24 cellular contexts compared by ENCODE assay signal in the genomic region with DNA sequence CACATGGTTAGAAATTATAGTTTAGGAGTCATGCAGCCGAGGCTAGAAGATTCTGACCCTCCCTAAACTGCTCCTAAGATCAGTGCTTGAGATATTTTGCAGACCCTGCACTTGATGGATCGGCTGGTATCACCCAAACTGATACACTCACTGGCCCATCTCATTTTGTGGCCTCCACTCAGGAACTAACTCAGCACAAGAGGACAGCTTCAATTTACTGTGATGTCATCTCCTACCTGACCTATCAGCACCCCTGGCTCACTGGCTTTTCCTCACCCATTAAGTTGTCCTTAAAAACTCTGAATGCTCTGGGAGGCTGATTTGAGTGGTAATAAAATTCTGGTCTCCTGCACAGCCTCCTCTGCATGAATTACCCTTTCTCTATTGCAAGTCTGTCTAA.
"Had no signal": no experiment of that assay in that cellular context is flagged by ENCODE, and none has a peak within 500 bp of the region (broad histone marks: within the 10 kb centered on the region; RNA-seq: fewer than 3 reads in every experiment).

No MANE protein-coding gene starts in this region.

- H3K36me3 ChIP-seq: cardiac muscle cell, heart left ventricle, stomach, suprapubic skin, tibial nerve, WERI-Rb-1 had no signal

- DNase-seq: activated CD4-positive, alpha-beta T cell treated with anti-CD3 and anti-CD28 coated beads, Interleukin-2, amount 50 U/mL, for 1 hour; activated CD4-positive, CD25-positive, alpha-beta regulatory T cell treated with anti-CD3 and anti-CD28 coated beads, Interleukin-2, amount 50 U/mL, for 72 hours; activated CD8-positive, alpha-beta T cell treated with anti-CD3 and anti-CD28 coated beads, Interleukin-2, amount 10 ng/mL, durations not matched to agents 7 days and 5 days; activated gamma-delta T cell; anterior cingulate cortex; body of pancreas; cortex of kidney; endodermal cell; heart left ventricle; islet precursor cell; left cardiac atrium; nucleus accumbens; posterior cingulate gyrus; small intestine; stimulated activated CD4-positive, alpha-beta T cell treated with anti-CD3 and anti-CD28 coated beads, Interleukin-15, amount 100 ng/mL, for 24 hours; stomach; T-helper 9 cell; WERI-Rb-1 had no signal

- ATAC-seq: activated CD8-positive, alpha-beta T cell treated with anti-CD3 and anti-CD28 coated beads, Interleukin-2, amount 10 ng/mL, durations not matched to agents 7 days and 5 days; body of pancreas; heart left ventricle; left cardiac atrium; natural killer cell treated with Interleukin-12 subunit alpha and Interleukin-12 subunit beta and Interleukin-15 and Interleukin-18, amount 100 ng/mL, for 72 hours; sciatic nerve; stimulated activated memory B cell treated with anti-CD40 and anti-IgM and Interleukin-4, amounts not matched to agents 10 μg/mL and 1 μg/mL and 100 μg/mL, for 72 hours had no signal

- H3K27ac ChIP-seq: body of pancreas, cardiac muscle cell, heart left ventricle, stomach, suprapubic skin, tibial nerve, WERI-Rb-1 had no signal

- H3K27me3 ChIP-seq: body of pancreas, cardiac muscle cell, heart left ventricle, stomach, suprapubic skin, tibial nerve had no signal

- H3K4me3 ChIP-seq: body of pancreas, cardiac muscle cell, heart left ventricle, stomach, suprapubic skin, tibial nerve had no signal

- H3K9me3 ChIP-seq: body of pancreas, heart left ventricle, stomach, suprapubic skin, tibial nerve had no signal

- H3K4me1 ChIP-seq: body of pancreas, heart left ventricle, stomach, suprapubic skin, tibial nerve had no signal
